Comparison of ENCODE assay signal across 11 cellular contexts in the genomic region with DNA sequence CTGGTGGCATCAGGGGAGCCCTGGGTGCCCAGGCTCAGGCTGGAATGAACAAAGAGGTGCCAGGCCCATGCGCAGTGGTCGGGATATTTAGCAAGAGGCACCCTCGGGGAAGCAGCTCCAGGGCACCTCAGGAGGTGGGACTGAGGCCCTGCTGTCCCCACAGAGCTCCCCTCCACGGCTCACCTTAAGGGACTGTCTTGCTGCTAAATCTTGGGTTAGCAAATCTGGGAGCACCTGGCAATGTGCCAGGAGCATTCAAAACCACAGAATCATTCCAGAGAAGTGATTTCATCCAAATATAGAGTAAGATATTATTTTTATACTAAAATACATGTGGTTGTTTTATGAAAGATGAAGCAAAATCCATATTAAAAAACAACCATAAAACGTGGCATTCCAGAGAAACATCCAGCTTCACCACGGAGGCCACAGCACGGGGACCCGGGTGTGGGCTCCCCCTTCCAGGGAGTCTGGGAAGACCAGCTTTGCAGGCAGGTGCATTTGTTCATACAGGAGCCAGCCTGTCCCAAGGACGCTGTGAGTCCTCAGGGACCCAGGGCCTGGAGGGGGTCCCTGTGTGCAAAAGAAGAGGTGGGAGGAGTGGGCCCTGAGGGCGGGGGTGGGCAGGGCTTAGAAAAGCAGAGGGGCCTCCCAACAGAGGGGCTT. TPM values are rescaled to one million over a fixed set of nuclear protein-coding genes. Genes with fewer than 3 reads are reported as not detected.
A peak's percentile ranks its signal among the peaks of the same experiment; 100 is the strongest.
DNase-seq lines count a peak whose midpoint lies in the region; ATAC-seq, FAIRE-seq and TF ChIP-seq lines count a peak whose summit lies in the region.
"Had no signal": no experiment of that assay in that cellular context is flagged by ENCODE, and none has a peak within 500 bp of the region (broad histone marks: within the 10 kb centered on the region; RNA-seq: fewer than 3 reads in every experiment).

No MANE protein-coding gene starts in this region.

- no peak for TF ChIP-seq CTCF in body of pancreas (IDR thresholded peaks at IDR 0.05)
- TF ChIP-seq CTCF in kidney (IDR thresholded peaks at IDR 0.05; ENCODE audit: borderline replicate concordance, extremely low read depth, insufficient read depth), result no peak
- TF ChIP-seq CTCF in suprapubic skin (IDR thresholded peaks at IDR 0.05), result no peak

- H3K9ac ChIP-seq in kidney (ENCODE audit: low read length in 2 of 2), result peak overlapping the region in 1 of 2 donors; percentile 36

- H3K27ac ChIP-seq in body of pancreas (peak overlapping the region; percentile 65 to 86 (median 80)), kidney (ENCODE audit: low read depth in 2 of 2, low read length in 2 of 2) (peak overlapping the region; percentile 55 to 61), suprapubic skin (peak overlapping the region; percentile 64)

- DNase-seq in HT1080 (ENCODE audit: low read depth), result peak; percentile 40
- DNase-seq in body of pancreas, result peak; percentile 37 to 47 (median 43)
- DNase-seq in kidney, result peak; percentile 74
- no peak for DNase-seq in suprapubic skin (ENCODE audit: low spot score in 2 of 2)
- DNase-seq in SIG-M5 treated with dmso at 0.1 percent for 504 hours (lab: John Stamatoyannopoulos, UW; ENCODE audit: unreplicated experiment), result no peak
- DNase-seq: Kasumi-1 had no signal

- H3K27me3 ChIP-seq in body of pancreas (no peaks in the 10 kb centered on the region), suprapubic skin (no peaks in the 10 kb centered on the region)

- TF ChIP-seq EP300 in suprapubic skin (IDR thresholded peaks at IDR 0.05), result no peak

- no peak for TF ChIP-seq POLR2A in body of pancreas (IDR thresholded peaks at IDR 0.05)
- no peak for TF ChIP-seq POLR2A in suprapubic skin (IDR thresholded peaks at IDR 0.05)

- H3K4me3 ChIP-seq in body of pancreas, result no peak overlapping the region
- no peak overlapping the region for H3K4me3 ChIP-seq in kidney (ENCODE audit: low read length in 2 of 2)
- no peak overlapping the region for H3K4me3 ChIP-seq in suprapubic skin

- 58 to 73% methylated on average over 10 of the region's 10 CpGs for WGBS in body of pancreas, 2 donors
- 63% methylated on average over 7 of the region's 10 CpGs for WGBS in suprapubic skin

- ATAC-seq in body of pancreas (no peak), GM19351 (IDR thresholded peaks at IDR 0.05; ENCODE audit: unreplicated experiment) (no peak), GM19324 (IDR thresholded peaks at IDR 0.05; ENCODE audit: low FRiP score, unreplicated experiment) (no peak), HG03108 (IDR thresholded peaks at IDR 0.05; ENCODE audit: unreplicated experiment) (no peak)
- ATAC-seq: HCT116 had no signal

- intact Hi-C loops in body of pancreas (cut with DNase I) (no loop called here), kidney (cut with DNase I) (loop anchor here (5.0 kb wide), 1 partner anchor 192 kb away; no protein-coding TSS in a partner anchor)

- no peaks in the 10 kb centered on the region for H3K9me3 ChIP-seq in body of pancreas
- H3K9me3 ChIP-seq in kidney (ENCODE audit: control insufficient read depth in 1 of 2, low read length in 2 of 2), result no peaks in the 10 kb centered on the region
- H3K9me3 ChIP-seq in suprapubic skin, result no peaks in the 10 kb centered on the region

- FAIRE-seq in kidney (lab: Jason Lieb, UNC), result no peak

- H3K36me3 ChIP-seq in body of pancreas (replicated peaks in 1 of 2; ENCODE audit: insufficient read depth in 1 of 2, low read depth in 2 of 2) (no peaks in the 10 kb centered on the region), kidney (ENCODE audit: control insufficient read depth in 1 of 2, insufficient read depth in 2 of 2, low read length in 2 of 2) (peaks cover 6 to 12% of the 10 kb centered on the region in 2 donors), suprapubic skin (peaks cover 36% of the 10 kb centered on the region)

- H3K4me1 ChIP-seq in body of pancreas (peaks cover 30% of the 10 kb centered on the region), kidney (ENCODE audit: control insufficient read depth in 1 of 2, insufficient read depth in 1 of 2, low read depth in 1 of 2, low read length in 2 of 2) (peaks cover 13 to 19% of the 10 kb centered on the region in 2 donors), suprapubic skin (peaks cover 42% of the 10 kb centered on the region)

RNA-seq across cellular contexts. Expression of a gene that starts 16.3 kb away (rescaled TPM):
- 18.4 and 21.9 TPM in 2 replicates for total RNA-seq in HT1080 (2014; rRNA removed; shearing (Covaris generic))
- 17.5 and 18.9 TPM in 2 replicates for polyA plus RNA-seq in HT1080 (2015; cell fraction: cytosol; rRNA removed)
- polyA plus RNA-seq in HT1080 (2015; cell fraction: nucleus; rRNA removed), result 23.3 and 24.1 TPM in 2 replicates
- total RNA-seq in body of pancreas (10 to 100 TPM; 21.1 to 23.1 TPM), kidney (35.5 TPM), suprapubic skin (10 to 100 TPM; 23.3 to 38.2 (median 34.2) TPM)
- 37.5 TPM for polyA plus RNA-seq in kidney (ENCODE audit: insufficient read depth, low read depth, low replicate concordance)

RNA-seq across cellular contexts. Expression of a gene that starts 32.4 kb away (rescaled TPM):
- total RNA-seq in HT1080 (2014; rRNA removed; shearing (Covaris generic)), result 0.27 and 0.33 TPM in 2 replicates
- polyA plus RNA-seq in HT1080 (2015; cell fraction: cytosol; rRNA removed), result 0.03 and 0.05 TPM in 2 replicates
- polyA plus RNA-seq in HT1080 (2015; cell fraction: nucleus; rRNA removed), result 0.08 and 0.14 TPM in 2 replicates
- total RNA-seq in body of pancreas (1 to 10 TPM; 2.0 to 7.3 TPM), kidney (12.5 TPM), suprapubic skin (1 to 10 TPM; 1.9 to 3.1 (median 2.4) TPM)
- 1.8 TPM for polyA plus RNA-seq in kidney (ENCODE audit: insufficient read depth, low read depth, low replicate concordance)
- total RNA-seq: T-helper 1 cell treated with Interleukin-12 subunit alpha and Interleukin-12 subunit beta and Interleukin-4 antibody, amounts not matched to agents 30 ng/mL and 1 ng/mL, for 36 hours had no signal

Comparison
In these comparisons a context has a peak if more than half of its experiments do, and no peak if none do; other contexts are left out.
1. DNase-seq: peak in HT1080 (single experiment), body of pancreas (4 of 4) and kidney (single experiment); none in suprapubic skin (0 of 2) and SIG-M5 treated with dmso at 0.1 percent for 504 hours (single experiment).
2. Peak in every context shown above with its lines, with median percentiles within 50 percentile points of each other: H3K27ac ChIP-seq.